ENCODE assay signal across 33 cellular contexts in genomic region chr2:119228136-119228535, GRCh38.
"Had no signal": no experiment of that assay in that cellular context is flagged by ENCODE, and none has a peak within 500 bp of the region (broad histone marks: within the 10 kb centered on the region; RNA-seq: fewer than 3 reads in every experiment).

No MANE protein-coding gene starts in this region.

- H3K4me3 ChIP-seq: adrenal gland, ascending aorta, body of pancreas, breast epithelium, cardiac muscle cell had no signal

- DNase-seq: activated effector memory CD4-positive, alpha-beta T cell treated with anti-CD3 and anti-CD28 coated beads, Interleukin-2, amount 50 U/mL, for 16 hours; activated effector memory CD4-positive, alpha-beta T cell treated with Interleukin-2 at 50 U/mL for 16 hours; activated gamma-delta T cell; activated gamma-delta T cell treated with Interleukin-2 at 50 U/mL for 16 hours; activated naive CD4-positive, alpha-beta T cell; activated naive CD4-positive, alpha-beta T cell treated with anti-CD3 and anti-CD28 coated beads for 36 hours; activated naive CD4-positive, alpha-beta T cell treated with anti-CD3 and anti-CD28 coated beads, Interleukin-2, amount 10 ng/mL, durations not matched to agents 7 days and 5 days; activated naive CD4-positive, alpha-beta T cell treated with anti-CD3 and anti-CD28 coated beads, Interleukin-2, amount 50 U/mL, for 16 hours; activated naive CD4-positive, alpha-beta T cell treated with Interleukin-2 at 50 U/mL for 16 hours; activated naive CD8-positive, alpha-beta T cell treated with anti-CD3 and anti-CD28 coated beads for 36 hours; activated naive CD8-positive, alpha-beta T cell treated with anti-CD3 and anti-CD28 coated beads, Interleukin-2, amount 10 ng/mL, durations not matched to agents 7 days and 5 days; activated naive CD8-positive, alpha-beta T cell treated with anti-CD3 and anti-CD28 coated beads, Interleukin-2, amount 50 U/mL, for 24 hours; activated T-cell treated with anti-CD3 and anti-CD28 coated beads for 4 hours; activated T-cell treated with anti-CD3 and anti-CD28 coated beads, Interleukin-2, amount 50 U/mL, for 1 hour; activated T-cell treated with anti-CD3 and anti-CD28 coated beads, Interleukin-2, amount 50 U/mL, for 24 hours; activated T-cell treated with anti-CD3 and anti-CD28 coated beads, Interleukin-2, amount 50 U/mL, for 4 hours; activated T-cell treated with anti-CD3 and anti-CD28 coated beads, Interleukin-2, amount 50 U/mL, for 48 hours; activated T-cell treated with anti-CD3 and anti-CD28 coated beads, Interleukin-2, amount 50 U/mL, for 72 hours; adrenal gland; amniotic stem cell; amygdala; anterior cingulate cortex; aorta; body of pancreas; brain microvascular endothelial cell; caudate nucleus; central memory CD4-positive, alpha-beta T cell; cerebellar nuclear complex had no signal

- H3K27ac ChIP-seq: adrenal gland, ascending aorta, body of pancreas, brain microvascular endothelial cell, breast epithelium, cardiac muscle cell had no signal

- H3K9me3 ChIP-seq: adrenal gland, ascending aorta, body of pancreas, breast epithelium had no signal

- H3K36me3 ChIP-seq: adrenal gland, ascending aorta, brain microvascular endothelial cell, breast epithelium, cardiac muscle cell had no signal

- H3K27me3 ChIP-seq: adrenal gland, ascending aorta, body of pancreas, brain microvascular endothelial cell, breast epithelium had no signal

- ATAC-seq: activated naive CD4-positive, alpha-beta T cell treated with anti-CD3 and anti-CD28 coated beads, Interleukin-2, amount 50 U/mL, for 72 hours; activated naive CD8-positive, alpha-beta T cell treated with anti-CD3 and anti-CD28 coated beads, Interleukin-2, amount 50 U/mL, for 24 hours; activated T-cell treated with anti-CD3 and anti-CD28 coated beads, Interleukin-2, amount 50 U/mL, for 4 hours; activated T-cell treated with anti-CD3 and anti-CD28 coated beads, Interleukin-2, amount 50 U/mL, for 72 hours; activated T-helper 17 cell treated with anti-CD3 and anti-CD28 coated beads, Interleukin-2, amount 50 U/mL, for 72 hours; body of pancreas had no signal
